ENCODE assay signal across 1 cellular context in genomic region chr5:150637245-150638052, GRCh38.
TF ChIP-seq lines count a peak whose summit lies in the region.

No MANE protein-coding gene starts in this region.

TF ChIP-seq in HEK293, 187 proteins besides CTCF, POLR2A, EP300 and RAD21 (continued from another document):
- TF ChIP-seq PRDM6 (tag by site-specific recombination; IDR thresholded peaks at IDR 0.05) (peak; percentile 64; the same call in 1 of the 2 replicates), ZBTB49 (tag by site-specific recombination; IDR thresholded peaks at IDR 0.05; ENCODE audit: low read depth) (no peak), ZNF621 (tag by site-specific recombination; IDR thresholded peaks at IDR 0.05) (no peak), ZNF362 (tag by site-specific recombination; IDR thresholded peaks at IDR 0.05) (0 out of 2 replicates have a peak, but pooled peaks have one; percentile 13), REST (tag by site-specific recombination; IDR thresholded peaks at IDR 0.05) (peak; percentile 95), ZBTB48 (tag by site-specific recombination; IDR thresholded peaks at IDR 0.05) (peak; percentile 71), REPIN1 (tag by site-specific recombination; IDR thresholded peaks at IDR 0.05; ENCODE audit: low read depth) (no peak), GLIS1 (tag by site-specific recombination; IDR thresholded peaks at IDR 0.05) (peak; percentile 97), OSR2 (tag by site-specific recombination; IDR thresholded peaks at IDR 0.05) (0 out of 2 replicates have a peak, but pooled peaks have one; percentile 10), ZNF580 (tag by site-specific recombination; IDR thresholded peaks at IDR 0.05) (peak; percentile 75; the same call in 1 of the 2 replicates), ZNF391 (tag by site-specific recombination; IDR thresholded peaks at IDR 0.05; ENCODE audit: borderline replicate concordance, low read depth) (peak; percentile 40; the same call in 1 of the 2 replicates), ZBTB17 (tag by site-specific recombination; IDR thresholded peaks at IDR 0.05) (no peak), ZIC2 (tag by site-specific recombination; IDR thresholded peaks at IDR 0.05) (peak; percentile 99), ZNF501 (tag by site-specific recombination; IDR thresholded peaks at IDR 0.05) (no peak)
TF ChIP-seq in HEK293: peak in this region for 19.
